Comparison of ENCODE assay signal across 1 cellular context in the genomic region with DNA sequence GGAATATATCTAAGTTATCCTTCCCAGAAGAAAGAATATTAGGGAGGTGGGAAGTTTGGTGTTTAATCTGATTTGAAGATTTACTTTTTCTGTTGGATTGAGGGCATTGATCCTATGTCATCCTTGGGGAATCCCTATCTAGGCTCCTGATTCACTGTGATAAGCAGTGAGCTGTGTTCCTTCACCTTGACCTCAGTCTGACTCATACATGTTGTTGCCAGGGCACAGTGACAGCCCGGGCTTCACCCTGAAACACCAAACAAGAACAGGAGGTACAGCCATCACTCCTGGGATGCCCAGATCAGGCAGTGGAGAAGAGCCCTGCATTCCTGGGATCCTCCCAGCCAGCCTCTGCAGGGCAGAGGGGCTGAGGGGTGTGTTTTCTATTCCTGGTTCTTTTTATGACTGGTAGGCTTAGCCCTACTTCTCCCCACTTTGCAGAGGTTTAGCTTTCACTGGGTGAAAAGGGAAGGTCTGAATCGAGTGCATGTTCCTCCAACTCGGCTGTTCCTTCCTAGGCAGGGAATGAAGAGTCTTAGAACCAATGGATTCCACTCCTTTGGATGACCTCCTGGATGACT.
TF ChIP-seq lines count a peak whose summit lies in the region.

No MANE protein-coding gene starts in this region.

TF ChIP-seq in K562, 482 proteins besides CTCF, POLR2A, EP300 and RAD21:
- TF ChIP-seq SMARCE1 (IDR thresholded peaks at IDR 0.05): 0 out of 2 replicates have a peak, but pooled peaks have one; percentile 38
- TF ChIP-seq L3MBTL2 (IDR thresholded peaks at IDR 0.05): no peak
- TF ChIP-seq JUND (IDR thresholded peaks at IDR 0.05; ENCODE audit: borderline replicate concordance, low read depth, low read length): peak; percentile 71; the same call in 1 of the 2 replicates
- TF ChIP-seq JUND (tag; IDR thresholded peaks at IDR 0.05; ENCODE audit: borderline replicate concordance, low read depth, low read length): peak; percentile 62; the same call in 1 of the 3 replicates
- TF ChIP-seq RFX1 (IDR thresholded peaks at IDR 0.05): 0 out of 2 replicates have a peak, but pooled peaks have one; percentile 25
- TF ChIP-seq, protein P1, sequence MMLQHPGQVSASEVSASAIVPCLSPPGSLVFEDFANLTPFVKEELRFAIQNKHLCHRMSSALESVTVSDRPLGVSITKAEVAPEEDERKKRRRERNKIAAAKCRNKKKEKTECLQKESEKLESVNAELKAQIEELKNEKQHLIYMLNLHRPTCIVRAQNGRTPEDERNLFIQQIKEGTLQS (IDR thresholded peaks at IDR 0.05): peak; percentile 56; the same call in 1 of the 2 replicates
- TF ChIP-seq, protein P1 (CRISPR knock-in tag; conservative IDR thresholded peaks at IDR 0.05): no peak
- TF ChIP-seq ESRRA (IDR thresholded peaks at IDR 0.05; ENCODE audit: borderline replicate concordance, low read depth): peak; percentile 29; the same call in 1 of the 2 replicates
- no peak for TF ChIP-seq ZFP30 (CRISPR knock-in tag; IDR thresholded peaks at IDR 0.05; ENCODE audit: borderline replicate concordance)
- TF ChIP-seq LEF1 (IDR thresholded peaks at IDR 0.05): no peak
- TF ChIP-seq FOSL1 (tag; conservative IDR thresholded peaks at IDR 0.05): peak; percentile 87
- TF ChIP-seq NFIC (IDR thresholded peaks at IDR 0.05): no peak
- TF ChIP-seq HDAC6 (IDR thresholded peaks at IDR 0.05; ENCODE audit: low read depth, low read length): no peak
TF ChIP-seq in K562: peak in this region for 6.
